ENCODE assay signal across 9 cellular contexts in the genomic region with DNA sequence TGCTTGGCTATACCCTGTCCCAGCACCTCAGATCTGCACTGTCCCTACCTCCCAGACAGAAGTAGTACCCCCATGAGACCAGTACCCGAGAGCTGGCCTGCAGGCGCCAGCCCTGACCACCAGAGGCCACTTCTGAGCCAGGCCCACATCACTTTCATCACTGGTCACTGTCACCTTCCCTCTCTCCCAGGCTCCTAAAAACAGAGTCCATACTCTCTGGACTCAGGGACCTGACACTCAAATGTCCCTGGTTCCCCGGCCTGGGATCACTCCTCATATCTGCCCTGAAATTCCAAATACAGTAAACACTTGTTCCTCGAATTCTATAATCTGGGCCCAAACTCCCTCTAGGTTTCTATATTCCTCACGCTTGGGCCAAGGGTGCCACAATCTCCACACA. TPM values are rescaled to one million over a fixed set of nuclear protein-coding genes. Genes with fewer than 3 reads are reported as not detected.
DNase-seq lines count a peak whose midpoint lies in the region; ATAC-seq, FAIRE-seq and TF ChIP-seq lines count a peak whose summit lies in the region.
"Had no signal": no experiment of that assay in that cellular context is flagged by ENCODE, and none has a peak within 500 bp of the region (broad histone marks: within the 10 kb centered on the region; RNA-seq: fewer than 3 reads in every experiment).

No MANE protein-coding gene starts in this region.

- ATAC-seq in SK-N-SH treated with all-trans-retinoic acid at 6 μM for 48 hours (peak; percentile 65), foreskin keratinocyte (peak; percentile 30), GM18519 (IDR thresholded peaks at IDR 0.05; ENCODE audit: low FRiP score, unreplicated experiment) (no peak), T-cell (replicated peaks in 1 of 4) (no peak)

- no peak overlapping the region for H3K27ac Mint-ChIP-seq in T-cell

- no peak for TF ChIP-seq POLR2A in GM12892 (IDR thresholded peaks at IDR 0.05; ENCODE audit: low read depth, low read length)

- H3K27me3 Mint-ChIP-seq in T-cell: no peaks in the 10 kb centered on the region

- H3K4me1 ChIP-seq in foreskin keratinocyte: no peaks in the 10 kb centered on the region

- H3K4me3 Mint-ChIP-seq in T-cell: no peak overlapping the region

- no peaks in the 10 kb centered on the region for H3K4me1 Mint-ChIP-seq in T-cell

- TF ChIP-seq CTCF in GM13976 (IDR thresholded peaks at IDR 0.05; ENCODE audit: borderline replicate concordance, control extremely low read depth, extremely low read depth, insufficient read depth, missing control alignments): peak; percentile 68
- peak; percentile 65 for TF ChIP-seq CTCF in foreskin keratinocyte (conservative IDR thresholded peaks at IDR 0.05)

- H3K27ac ChIP-seq in foreskin keratinocyte (no peak overlapping the region), temporal lobe (ENCODE audit: low read depth, low read length) (peak overlapping the region; percentile 67)

- no peaks in the 10 kb centered on the region for H3K9me3 Mint-ChIP-seq in T-cell

- H3K36me3 Mint-ChIP-seq in T-cell: peaks cover 6% of the 10 kb centered on the region

- no peaks in the 10 kb centered on the region for H3K27me3 ChIP-seq in foreskin keratinocyte

- DNase-seq in AG08395 (ENCODE audit: low spot score) (peak; percentile 59), GM13976 (ENCODE audit: low spot score) (peak; percentile 68), foreskin keratinocyte (no peak), GM12892 (ENCODE audit: insufficient read length) (no peak), T-cell (no peak)

- CTCF ChIA-PET in T-cell (lab: Charles Lee): no interaction called here

- POLR2A ChIA-PET in T-cell (lab: Charles Lee): no interaction called here

- no peak for FAIRE-seq in GM12892 (lab: Jason Lieb, UNC)
- FAIRE-seq: colon had no signal

- in situ Hi-C loops in GM13976 (cut with MboI; ENCODE audit: low sequenced_read_pairs, unreplicated experiment): no loop called here

TF ChIP-seq in SK-N-SH treated with all-trans-retinoic acid at 6 μM for 48 hours, 23 proteins besides CTCF, POLR2A, EP300 and RAD21:
- no peak for TF ChIP-seq TOX (CRISPR knock-in tag; IDR thresholded peaks at IDR 0.05; ENCODE audit: borderline replicate concordance)
- no peak for TF ChIP-seq BACH2 (CRISPR knock-in tag; IDR thresholded peaks at IDR 0.05; ENCODE audit: borderline replicate concordance)
- no peak for TF ChIP-seq SNAI2 (CRISPR knock-in tag; IDR thresholded peaks at IDR 0.05)
- TF ChIP-seq, protein P1, sequence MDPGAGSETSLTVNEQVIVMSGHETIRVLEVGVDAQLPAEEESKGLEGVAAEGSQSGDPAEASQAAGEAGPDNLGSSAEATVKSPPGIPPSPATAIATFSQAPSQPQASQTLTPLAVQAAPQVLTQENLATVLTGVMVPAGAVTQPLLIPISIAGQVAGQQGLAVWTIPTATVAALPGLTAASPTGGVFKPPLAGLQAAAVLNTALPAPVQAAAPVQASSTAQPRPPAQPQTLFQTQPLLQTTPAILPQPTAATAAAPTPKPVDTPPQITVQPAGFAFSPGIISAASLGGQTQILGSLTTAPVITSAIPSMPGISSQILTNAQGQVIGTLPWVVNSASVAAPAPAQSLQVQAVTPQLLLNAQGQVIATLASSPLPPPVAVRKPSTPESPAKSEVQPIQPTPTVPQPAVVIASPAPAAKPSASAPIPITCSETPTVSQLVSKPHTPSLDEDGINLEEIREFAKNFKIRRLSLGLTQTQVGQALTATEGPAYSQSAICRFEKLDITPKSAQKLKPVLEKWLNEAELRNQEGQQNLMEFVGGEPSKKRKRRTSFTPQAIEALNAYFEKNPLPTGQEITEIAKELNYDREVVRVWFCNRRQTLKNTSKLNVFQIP (CRISPR knock-in tag; IDR thresholded peaks at IDR 0.05; ENCODE audit: borderline replicate concordance, low read depth): no peak
- TF ChIP-seq, protein P2, sequence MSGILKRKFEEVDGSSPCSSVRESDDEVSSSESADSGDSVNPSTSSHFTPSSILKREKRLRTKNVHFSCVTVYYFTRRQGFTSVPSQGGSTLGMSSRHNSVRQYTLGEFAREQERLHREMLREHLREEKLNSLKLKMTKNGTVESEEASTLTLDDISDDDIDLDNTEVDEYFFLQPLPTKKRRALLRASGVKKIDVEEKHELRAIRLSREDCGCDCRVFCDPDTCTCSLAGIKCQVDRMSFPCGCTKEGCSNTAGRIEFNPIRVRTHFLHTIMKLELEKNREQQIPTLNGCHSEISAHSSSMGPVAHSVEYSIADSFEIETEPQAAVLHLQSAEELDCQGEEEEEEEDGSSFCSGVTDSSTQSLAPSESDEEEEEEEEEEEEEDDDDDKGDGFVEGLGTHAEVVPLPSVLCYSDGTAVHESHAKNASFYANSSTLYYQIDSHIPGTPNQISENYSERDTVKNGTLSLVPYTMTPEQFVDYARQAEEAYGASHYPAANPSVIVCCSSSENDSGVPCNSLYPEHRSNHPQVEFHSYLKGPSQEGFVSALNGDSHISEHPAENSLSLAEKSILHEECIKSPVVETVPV (CRISPR knock-in tag; IDR thresholded peaks at IDR 0.05): no peak
- TF ChIP-seq, protein P3, sequence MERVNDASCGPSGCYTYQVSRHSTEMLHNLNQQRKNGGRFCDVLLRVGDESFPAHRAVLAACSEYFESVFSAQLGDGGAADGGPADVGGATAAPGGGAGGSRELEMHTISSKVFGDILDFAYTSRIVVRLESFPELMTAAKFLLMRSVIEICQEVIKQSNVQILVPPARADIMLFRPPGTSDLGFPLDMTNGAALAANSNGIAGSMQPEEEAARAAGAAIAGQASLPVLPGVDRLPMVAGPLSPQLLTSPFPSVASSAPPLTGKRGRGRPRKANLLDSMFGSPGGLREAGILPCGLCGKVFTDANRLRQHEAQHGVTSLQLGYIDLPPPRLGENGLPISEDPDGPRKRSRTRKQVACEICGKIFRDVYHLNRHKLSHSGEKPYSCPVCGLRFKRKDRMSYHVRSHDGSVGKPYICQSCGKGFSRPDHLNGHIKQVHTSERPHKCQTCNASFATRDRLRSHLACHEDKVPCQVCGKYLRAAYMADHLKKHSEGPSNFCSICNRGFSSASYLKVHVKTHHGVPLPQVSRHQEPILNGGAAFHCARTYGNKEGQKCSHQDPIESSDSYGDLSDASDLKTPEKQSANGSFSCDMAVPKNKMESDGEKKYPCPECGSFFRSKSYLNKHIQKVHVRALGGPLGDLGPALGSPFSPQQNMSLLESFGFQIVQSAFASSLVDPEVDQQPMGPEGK (CRISPR knock-in tag; IDR thresholded peaks at IDR 0.05; ENCODE audit: borderline replicate concordance): no peak
- no peak for TF ChIP-seq GLIS3 (CRISPR knock-in tag; IDR thresholded peaks at IDR 0.05)
- TF ChIP-seq ZNF8 (CRISPR knock-in tag; IDR thresholded peaks at IDR 0.05): no peak
- TF ChIP-seq ZC3H10 (CRISPR knock-in tag; IDR thresholded peaks at IDR 0.05): no peak
- TF ChIP-seq, protein P4, sequence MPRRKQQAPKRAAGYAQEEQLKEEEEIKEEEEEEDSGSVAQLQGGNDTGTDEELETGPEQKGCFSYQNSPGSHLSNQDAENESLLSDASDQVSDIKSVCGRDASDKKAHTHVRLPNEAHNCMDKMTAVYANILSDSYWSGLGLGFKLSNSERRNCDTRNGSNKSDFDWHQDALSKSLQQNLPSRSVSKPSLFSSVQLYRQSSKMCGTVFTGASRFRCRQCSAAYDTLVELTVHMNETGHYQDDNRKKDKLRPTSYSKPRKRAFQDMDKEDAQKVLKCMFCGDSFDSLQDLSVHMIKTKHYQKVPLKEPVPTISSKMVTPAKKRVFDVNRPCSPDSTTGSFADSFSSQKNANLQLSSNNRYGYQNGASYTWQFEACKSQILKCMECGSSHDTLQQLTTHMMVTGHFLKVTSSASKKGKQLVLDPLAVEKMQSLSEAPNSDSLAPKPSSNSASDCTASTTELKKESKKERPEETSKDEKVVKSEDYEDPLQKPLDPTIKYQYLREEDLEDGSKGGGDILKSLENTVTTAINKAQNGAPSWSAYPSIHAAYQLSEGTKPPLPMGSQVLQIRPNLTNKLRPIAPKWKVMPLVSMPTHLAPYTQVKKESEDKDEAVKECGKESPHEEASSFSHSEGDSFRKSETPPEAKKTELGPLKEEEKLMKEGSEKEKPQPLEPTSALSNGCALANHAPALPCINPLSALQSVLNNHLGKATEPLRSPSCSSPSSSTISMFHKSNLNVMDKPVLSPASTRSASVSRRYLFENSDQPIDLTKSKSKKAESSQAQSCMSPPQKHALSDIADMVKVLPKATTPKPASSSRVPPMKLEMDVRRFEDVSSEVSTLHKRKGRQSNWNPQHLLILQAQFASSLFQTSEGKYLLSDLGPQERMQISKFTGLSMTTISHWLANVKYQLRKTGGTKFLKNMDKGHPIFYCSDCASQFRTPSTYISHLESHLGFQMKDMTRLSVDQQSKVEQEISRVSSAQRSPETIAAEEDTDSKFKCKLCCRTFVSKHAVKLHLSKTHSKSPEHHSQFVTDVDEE (CRISPR knock-in tag; IDR thresholded peaks at IDR 0.05): no peak
- TF ChIP-seq ZNF70 (CRISPR knock-in tag; IDR thresholded peaks at IDR 0.05): no peak
- TF ChIP-seq PPARA (CRISPR knock-in tag; IDR thresholded peaks at IDR 0.05; ENCODE audit: borderline replicate concordance): no peak
- no peak for TF ChIP-seq CSDC2 (CRISPR knock-in tag; IDR thresholded peaks at IDR 0.05)
- no peak for TF ChIP-seq RARB (CRISPR knock-in tag; IDR thresholded peaks at IDR 0.05)
- TF ChIP-seq, protein P5, sequence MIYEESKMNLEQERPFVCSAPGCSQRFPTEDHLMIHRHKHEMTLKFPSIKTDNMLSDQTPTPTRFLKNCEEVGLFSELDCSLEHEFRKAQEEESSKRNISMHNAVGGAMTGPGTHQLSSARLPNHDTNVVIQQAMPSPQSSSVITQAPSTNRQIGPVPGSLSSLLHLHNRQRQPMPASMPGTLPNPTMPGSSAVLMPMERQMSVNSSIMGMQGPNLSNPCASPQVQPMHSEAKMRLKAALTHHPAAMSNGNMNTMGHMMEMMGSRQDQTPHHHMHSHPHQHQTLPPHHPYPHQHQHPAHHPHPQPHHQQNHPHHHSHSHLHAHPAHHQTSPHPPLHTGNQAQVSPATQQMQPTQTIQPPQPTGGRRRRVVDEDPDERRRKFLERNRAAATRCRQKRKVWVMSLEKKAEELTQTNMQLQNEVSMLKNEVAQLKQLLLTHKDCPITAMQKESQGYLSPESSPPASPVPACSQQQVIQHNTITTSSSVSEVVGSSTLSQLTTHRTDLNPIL (CRISPR knock-in tag; IDR thresholded peaks at IDR 0.05; ENCODE audit: low read depth): no peak
TF ChIP-seq in SK-N-SH treated with all-trans-retinoic acid at 6 μM for 48 hours: peak in this region for 0.

RNA-seq across cellular contexts. Expression of gene TMEM53, which starts 18.7 kb away (rescaled TPM):
- total RNA-seq in foreskin keratinocyte (5.0 and 6.2 TPM in 2 replicates), temporal lobe (2.0 TPM), T-cell (1 to 10 TPM; 1.1 to 2.8 (median 2.2) TPM)
- polyA plus RNA-seq in foreskin keratinocyte: 10.0 and 10.2 TPM in 2 replicates
- 9.0 TPM for polyA plus RNA-seq in GM12892 (2012; ENCODE audit: missing spikeins)

RNA-seq across cellular contexts. Expression of gene ARMH1, which starts 18.9 kb away (rescaled TPM):
- total RNA-seq in foreskin keratinocyte: 0.18 TPM in 1 of 2 replicates, not detected in the other
- 0.12 TPM in 1 of 2 replicates, not detected in the other for polyA plus RNA-seq in foreskin keratinocyte
- total RNA-seq in temporal lobe: 3.2 TPM
- 4.3 TPM for polyA plus RNA-seq in GM12892 (2012; ENCODE audit: missing spikeins)
- total RNA-seq in T-cell: 100 to 1,000 TPM in 1 of 5 donors, 10 to 100 TPM in 4; 49.5 to 102 (median 89.7) TPM

Comparison
In these comparisons a context has a peak if more than half of its experiments do, and no peak if none do; other contexts are left out.
1. DNase-seq: peak in AG08395 (single experiment) and GM13976 (single experiment); none in foreskin keratinocyte (0 of 2), GM12892 (single experiment) and T-cell (0 of 34).
2. ATAC-seq: peak in SK-N-SH treated with all-trans-retinoic acid at 6 μM for 48 hours (single experiment) and foreskin keratinocyte (single experiment); none in GM18519 (single experiment) and T-cell (0 of 4).
3. RNA of gene ARMH1, which starts 18.9 kb away (total RNA-seq): 49.5 to 102 TPM in T-cell; 3.2 TPM in temporal lobe (single experiment) and 0.18 TPM in foreskin keratinocyte; every median in the first group is over 10 times any median in the second.